ENCODE assay signal across 10 cellular contexts in the genomic region with DNA sequence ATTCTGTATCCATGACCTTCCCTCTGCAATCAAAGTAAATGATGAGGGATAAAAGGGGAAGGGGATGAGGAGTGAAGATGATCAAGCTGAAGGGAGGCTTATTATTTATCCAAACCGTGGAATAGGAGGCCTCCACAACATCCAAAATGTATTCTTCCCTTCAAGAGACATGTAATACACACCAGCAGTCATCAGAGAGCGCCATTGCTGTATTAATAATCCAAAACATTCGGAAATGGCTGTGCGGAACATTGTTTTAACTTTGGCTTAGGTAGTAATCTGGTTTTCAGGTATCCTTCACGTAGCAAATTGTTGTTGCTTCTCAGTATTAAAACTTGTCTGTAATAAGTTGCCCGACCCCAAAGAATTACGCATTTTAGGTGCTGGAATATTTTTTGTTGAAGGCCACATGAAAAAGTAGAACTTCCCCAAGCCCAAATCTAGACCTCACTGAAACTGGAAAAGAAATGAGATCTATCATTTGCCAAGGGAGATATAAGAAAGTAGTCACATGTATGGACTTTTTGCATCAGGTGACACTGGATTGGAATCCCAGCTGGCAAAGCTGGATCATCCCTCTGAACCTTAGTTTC. TPM values are rescaled to one million over a fixed set of nuclear protein-coding genes. Genes with fewer than 3 reads are reported as not detected.
DNase-seq lines count a peak whose midpoint lies in the region; ATAC-seq, FAIRE-seq and TF ChIP-seq lines count a peak whose summit lies in the region.
"Had no signal": no experiment of that assay in that cellular context is flagged by ENCODE, and none has a peak within 500 bp of the region (broad histone marks: within the 10 kb centered on the region; RNA-seq: fewer than 3 reads in every experiment).

No MANE protein-coding gene starts in this region.

- DNase-seq in DND-41, result no peak
- peak; percentile 57 for DNase-seq in HTR-8/SVneo (ENCODE audit: insufficient read length, low spot score)
- peak; percentile 80 for DNase-seq in OCI-M1 (lab: John Stamatoyannopoulos, UW)
- peak; percentile 28 for DNase-seq in activated naive CD8-positive, alpha-beta T cell treated with anti-CD3 and anti-CD28 coated beads for 36 hours
- peak; percentile 75 for DNase-seq in hepatocyte (ENCODE audit: low spot score)
- no peak for DNase-seq in spleen

- H3K4me1 ChIP-seq in DND-41 (ENCODE audit: insufficient read depth, low read length) (peaks cover 26% of the 10 kb centered on the region), hepatocyte (ENCODE audit: insufficient read depth) (peaks cover 16% of the 10 kb centered on the region), spleen (peaks cover 20 to 48% (median 29%) of the 10 kb centered on the region in 6 donors)

- no peak for TF ChIP-seq POLR2A in spleen (IDR thresholded peaks at IDR 0.05)

- H3K4me2 ChIP-seq in DND-41 (ENCODE audit: insufficient read depth, low read length), result no peak overlapping the region
- no peak overlapping the region for H3K4me2 ChIP-seq in hepatocyte

- H4K20me1 ChIP-seq in DND-41 (ENCODE audit: insufficient read depth, low read length) (peaks cover 19% of the 10 kb centered on the region), hepatocyte (ENCODE audit: insufficient read depth, poor library complexity, severe bottlenecking) (peaks cover 17% of the 10 kb centered on the region)

- H3K36me3 ChIP-seq in DND-41 (ENCODE audit: insufficient read depth, low read length) (peaks cover 12% of the 10 kb centered on the region), hepatocyte (replicated peaks; ENCODE audit: insufficient read depth, low read depth) (no peaks in the 10 kb centered on the region), spleen (no peaks in the 10 kb centered on the region)

- no peak overlapping the region for H3K27ac Mint-ChIP-seq in activated naive CD8-positive, alpha-beta T cell treated with anti-CD3 and anti-CD28 coated beads for 36 hours
- H3K27ac Mint-ChIP-seq: activated naive CD8-positive, alpha-beta T cell; stimulated activated naive CD8-positive, alpha-beta T cell treated with anti-CD3 and anti-CD28 coated beads, Interleukin-15, Interleukin-2, amounts not matched to agents 100 ng/mL and 50 ng/mL, for 24 hours had no signal

- peak; percentile 65 for TF ChIP-seq CTCF in DND-41 (IDR thresholded peaks at IDR 0.05; ENCODE audit: borderline replicate concordance, extremely low read depth, low read length, poor library complexity, severe bottlenecking)
- TF ChIP-seq CTCF in hepatocyte (IDR thresholded peaks at IDR 0.05; ENCODE audit: poor library complexity), result peak; percentile 84
- TF ChIP-seq CTCF in spleen (IDR thresholded peaks at IDR 0.05 in 8 of 11, conservative IDR thresholded peaks at IDR 0.05 in 3 of 11), result peak; percentile 44 to 93 (median 82)

- FAIRE-seq in HTR-8/SVneo (lab: Jason Lieb, UNC), result no peak

- WGBS in hepatocyte (ENCODE audit: low lambda C conversion rate, missing lambda C conversion rate), result 20% methylated on average over 7 of the region's 7 CpGs
- WGBS in spleen, 5 donors, result 12 to 18% (median 13%) methylated on average over 7 of the region's 7 CpGs

- no peak overlapping the region for H3K27ac ChIP-seq in DND-41 (ENCODE audit: low read length)
- no peak overlapping the region for H3K27ac ChIP-seq in hepatocyte
- no peak overlapping the region for H3K27ac ChIP-seq in spleen

- H3K79me2 ChIP-seq in DND-41 (ENCODE audit: insufficient read depth, low read length), result peaks cover 23% of the 10 kb centered on the region
- peaks cover 18% of the 10 kb centered on the region for H3K79me2 ChIP-seq in hepatocyte

- ATAC-seq in DND-41 (ENCODE audit: insufficient read depth, low read depth) (no peak), HG03135 (IDR thresholded peaks at IDR 0.05; ENCODE audit: unreplicated experiment) (no peak), HG02678 (IDR thresholded peaks at IDR 0.05; ENCODE audit: unreplicated experiment) (no peak)

- H3K9me3 Mint-ChIP-seq in activated naive CD8-positive, alpha-beta T cell treated with anti-CD3 and anti-CD28 coated beads for 36 hours, result no peaks in the 10 kb centered on the region
- H3K9me3 Mint-ChIP-seq: stimulated activated naive CD8-positive, alpha-beta T cell treated with anti-CD3 and anti-CD28 coated beads, Interleukin-15, Interleukin-2, amounts not matched to agents 100 ng/mL and 50 ng/mL, for 24 hours had no signal

- H3K9me3 ChIP-seq in DND-41 (ENCODE audit: insufficient read depth, low read length, severe bottlenecking) (no peaks in the 10 kb centered on the region), hepatocyte (ENCODE audit: low read depth) (no peaks in the 10 kb centered on the region), spleen (no peaks in the 10 kb centered on the region)

- no peak overlapping the region for H3K4me3 Mint-ChIP-seq in activated naive CD8-positive, alpha-beta T cell treated with anti-CD3 and anti-CD28 coated beads for 36 hours
- H3K4me3 Mint-ChIP-seq: activated naive CD8-positive, alpha-beta T cell; stimulated activated naive CD8-positive, alpha-beta T cell treated with anti-CD3 and anti-CD28 coated beads, Interleukin-15, Interleukin-2, amounts not matched to agents 100 ng/mL and 50 ng/mL, for 24 hours had no signal

- H3K9ac ChIP-seq in DND-41 (ENCODE audit: low read depth, low read length), result no peak overlapping the region

- H2AFZ ChIP-seq in DND-41 (ENCODE audit: low read depth, low read length) (peak overlapping the region; percentile 49; the same call in 1 of the 2 replicates), hepatocyte (no peak overlapping the region)

- intact Hi-C loops in spleen (cut with DNase I; ENCODE audit: low total_unique reads), result loop anchor here (5.0 kb wide), 1 partner anchor 693 kb away; no protein-coding TSS in a partner anchor

- H3K27me3 ChIP-seq in DND-41 (ENCODE audit: insufficient read depth, low read length, poor library complexity) (peaks cover 3% of the 10 kb centered on the region), hepatocyte (no peaks in the 10 kb centered on the region), spleen (replicated peaks in 1 of 7) (no peaks in the 10 kb centered on the region)

- no peak overlapping the region for H3K4me3 ChIP-seq in DND-41 (ENCODE audit: low read depth in 1 of 2, low read length in 2 of 2)
- H3K4me3 ChIP-seq in hepatocyte, result no peak overlapping the region
- no peak overlapping the region for H3K4me3 ChIP-seq in spleen

- H3K9me2 ChIP-seq in hepatocyte (replicated peaks; ENCODE audit: insufficient read depth), result no peaks in the 10 kb centered on the region

- H3K4me1 Mint-ChIP-seq in activated naive CD8-positive, alpha-beta T cell treated with anti-CD3 and anti-CD28 coated beads for 36 hours, result peaks cover 23% of the 10 kb centered on the region

- H3K36me3 Mint-ChIP-seq in activated naive CD8-positive, alpha-beta T cell treated with anti-CD3 and anti-CD28 coated beads for 36 hours, result peaks cover 13% of the 10 kb centered on the region
- H3K36me3 Mint-ChIP-seq: activated naive CD8-positive, alpha-beta T cell had no signal

- no peaks in the 10 kb centered on the region for H3K27me3 Mint-ChIP-seq in activated naive CD8-positive, alpha-beta T cell treated with anti-CD3 and anti-CD28 coated beads for 36 hours
- H3K27me3 Mint-ChIP-seq: activated naive CD8-positive, alpha-beta T cell; stimulated activated naive CD8-positive, alpha-beta T cell treated with anti-CD3 and anti-CD28 coated beads, Interleukin-15, Interleukin-2, amounts not matched to agents 100 ng/mL and 50 ng/mL, for 24 hours had no signal

RNA-seq across cellular contexts. Expression of a gene that starts 2.6 kb away (rescaled TPM):
- 10 to 100 TPM; 23.7 to 25.8 TPM for total RNA-seq in activated naive CD8-positive, alpha-beta T cell treated with anti-CD3 and anti-CD28 coated beads for 36 hours
- total RNA-seq in hepatocyte (76.3 and 89.5 TPM in 2 replicates), spleen (10 to 100 TPM; 28.1 to 40.5 (median 32.1) TPM)
- polyA plus RNA-seq in hepatocyte (68.9 and 83.1 TPM in 2 replicates), spleen (10 to 100 TPM; 28.5 to 35.9 (median 28.5) TPM)

Comparison
In these comparisons a context has a peak if more than half of its experiments do, and no peak if none do; other contexts are left out.
1. DNase-seq: peak in HTR-8/SVneo (single experiment), OCI-M1 (single experiment), activated naive CD8-positive, alpha-beta T cell treated with anti-CD3 and anti-CD28 coated beads for 36 hours (single experiment) and hepatocyte (single experiment); none in DND-41 (single experiment) and spleen (single experiment).
2. Peak in every context shown above with its lines, with median percentiles within 50 percentile points of each other: CTCF ChIP-seq.